8 cellular contexts compared by ENCODE assay signal in genomic region chr17:68462381-68463210, GRCh38. TPM values are rescaled to one million over a fixed set of nuclear protein-coding genes. Genes with fewer than 3 reads are reported as not detected.
DNase-seq lines count a peak whose midpoint lies in the region; ATAC-seq and TF ChIP-seq lines count a peak whose summit lies in the region.

No MANE protein-coding gene starts in this region.

- H3K4me1 ChIP-seq in colonic mucosa (no peaks in the 10 kb centered on the region), liver (ENCODE audit: control insufficient read depth in 4 of 4, insufficient read depth in 4 of 4, low read length in 3 of 4) (peaks cover 5 to 24% (median 17%) of the 10 kb centered on the region in 4 donors)

- H3K9me3 ChIP-seq in colonic mucosa (no peaks in the 10 kb centered on the region), liver (ENCODE audit: control insufficient read depth in 4 of 4, low read length in 3 of 4) (no peaks in the 10 kb centered on the region)

- peak overlapping the region in 1 of 2 donors; percentile 34 for H3K9ac ChIP-seq in colonic mucosa (ENCODE audit: low read depth in 2 of 2, low read length in 2 of 2)
- H3K9ac ChIP-seq in liver (ENCODE audit: low read depth in 1 of 2, low read length in 2 of 2): no peak overlapping the region

- no peak overlapping the region for H3K27ac ChIP-seq in colonic mucosa
- no peak overlapping the region for H3K27ac ChIP-seq in liver (ENCODE audit: low read depth in 1 of 2, low read length in 2 of 2)

- TF ChIP-seq RAD21 in liver (IDR thresholded peaks at IDR 0.05): peak; percentile 94 to 95

- H3K27me3 ChIP-seq in colonic mucosa: no peaks in the 10 kb centered on the region
- no peaks in the 10 kb centered on the region for H3K27me3 ChIP-seq in liver (ENCODE audit: control insufficient read depth in 4 of 4, insufficient read depth in 4 of 4, low read length in 3 of 4)

- 44% methylated on average over 15 of the region's 15 CpGs for WGBS in liver

- intact Hi-C loops in colonic mucosa (cut with DNase I): loop anchor here (5.0 to 10.0 kb wide), 3 partner anchors 200 to 292 kb away; no protein-coding TSS in a partner anchor

- DNase-seq in AG10803 (ENCODE audit: low read depth) (peak; percentile 79), NCI-H446 treated with DMSO at 0.1 percent for 48 hours (lab: John Stamatoyannopoulos, UW) (peak; percentile 45), colonic mucosa (peak; percentile 80)
- DNase-seq in activated CD4-positive, alpha-beta T cell treated with anti-CD3 and anti-CD28 coated beads for 24 hours (ENCODE audit: low read depth in 2 of 2): peak; percentile 45 to 65
- DNase-seq in stimulated activated CD8-positive, alpha-beta memory T cell treated with anti-CD3 and anti-CD28 coated beads, Interleukin-12 subunit alpha, Interleukin-12 subunit beta, amount 100 ng/mL, for 4 hours (ENCODE audit: low read depth): peak; percentile 37

- TF ChIP-seq CTCF in AG10803 (conservative IDR thresholded peaks at IDR 0.05; ENCODE audit: low read length): peak; percentile 70
- peak; percentile 50 for TF ChIP-seq CTCF in colonic mucosa (IDR thresholded peaks at IDR 0.05)
- peak; percentile 76 for TF ChIP-seq CTCF in liver (IDR thresholded peaks at IDR 0.05; ENCODE audit: low read depth, low read length, missing input control)

- H3K4me3 ChIP-seq in AG10803 (ENCODE audit: low read length) (no peak overlapping the region), colonic mucosa (no peak overlapping the region), liver (ENCODE audit: low read depth in 1 of 3, low read length in 3 of 3) (no peak overlapping the region)

- ATAC-seq in GM18873 (IDR thresholded peaks at IDR 0.05; ENCODE audit: low FRiP score, unreplicated experiment): peak; percentile 21
- ATAC-seq in HG03196 (IDR thresholded peaks at IDR 0.05; ENCODE audit: unreplicated experiment): peak; percentile 41

- H3K36me3 ChIP-seq in colonic mucosa (no peaks in the 10 kb centered on the region), liver (ENCODE audit: control insufficient read depth in 4 of 4, insufficient read depth in 3 of 4, low read depth in 1 of 4, low read length in 3 of 4) (no peaks in the 10 kb centered on the region)

TF ChIP-seq in liver, 16 proteins besides CTCF, POLR2A, EP300 and RAD21:
- TF ChIP-seq SP1 (IDR thresholded peaks at IDR 0.05) (peak; percentile 42), RXRA (IDR thresholded peaks at IDR 0.05) (peak in 1 of 2 donors; percentile 18), JUND (IDR thresholded peaks at IDR 0.05) (no peak), ZBTB33 (IDR thresholded peaks at IDR 0.05) (no peak), HNF4A (conservative IDR thresholded peaks at IDR 0.05) (peak in 1 of 2 donors; percentile 10), YY1 (IDR thresholded peaks at IDR 0.05) (no peak), NR2F2 (IDR thresholded peaks at IDR 0.05) (no peak), FOXA2 (IDR thresholded peaks at IDR 0.05) (no peak)

RNA-seq across cellular contexts. Expression of gene WIPI1, which starts 5.3 kb away (rescaled TPM):
- total RNA-seq in colonic mucosa (10 to 100 TPM; 77.1 to 79.1 TPM), liver (10 to 100 TPM; 37.9 to 48.6 TPM)
- polyA plus RNA-seq in liver: 10 to 100 TPM; 21.1 to 21.7 TPM

RNA-seq across cellular contexts. Expression of gene PRKAR1A, which starts 49.6 kb away (rescaled TPM):
- total RNA-seq in colonic mucosa (100 to 1,000 TPM; 133 to 168 TPM), liver (100 to 1,000 TPM; 117 to 118 TPM)
- 10 to 100 TPM; 55.6 to 91.2 TPM for polyA plus RNA-seq in liver
